In the genomic region with DNA sequence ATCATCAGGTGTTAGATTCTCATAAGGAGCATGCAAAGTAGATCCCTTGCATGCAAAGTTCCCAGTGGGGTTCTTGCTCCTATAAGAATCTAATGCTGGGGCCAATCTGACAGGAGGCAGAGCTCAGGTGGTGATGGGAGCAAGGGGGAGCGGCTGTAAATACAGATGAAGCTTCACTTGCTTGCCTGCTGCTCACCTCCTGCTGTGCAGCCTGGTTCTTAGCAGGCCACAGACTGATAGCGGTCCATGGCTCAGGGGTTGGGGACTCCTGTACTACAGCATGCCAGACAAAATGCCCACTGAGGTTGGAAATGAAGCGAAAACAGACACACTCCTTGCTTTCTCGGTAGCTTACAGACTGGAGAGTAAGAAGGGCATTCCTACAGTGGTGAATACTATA, we compare ENCODE assay signal across 19 cellular contexts.
A peak's percentile ranks its signal among the peaks of the same experiment; 100 is the strongest.
DNase-seq lines count a peak whose midpoint lies in the region; ATAC-seq and TF ChIP-seq lines count a peak whose summit lies in the region.
"Had no signal": no experiment of that assay in that cellular context is flagged by ENCODE, and none has a peak within 500 bp of the region (broad histone marks: within the 10 kb centered on the region; RNA-seq: fewer than 3 reads in every experiment).

No MANE protein-coding gene starts in this region.

- peaks cover 6% of the 10 kb centered on the region for H3K4me1 Mint-ChIP-seq in activated CD8-positive, alpha-beta memory T cell treated with anti-CD3 and anti-CD28 coated beads, Interleukin-2, amount 10 ng/mL, durations not matched to agents 7 days and 5 days
- peaks cover 23% of the 10 kb centered on the region for H3K4me1 Mint-ChIP-seq in WTC11

- TF ChIP-seq CTCF in WTC11 (IDR thresholded peaks at IDR 0.05) (no peak), lower leg skin (IDR thresholded peaks at IDR 0.05) (no peak)

- H3K27me3 Mint-ChIP-seq in activated CD8-positive, alpha-beta memory T cell treated with anti-CD3 and anti-CD28 coated beads, Interleukin-2, amount 10 ng/mL, durations not matched to agents 7 days and 5 days: no peaks in the 10 kb centered on the region
- no peaks in the 10 kb centered on the region for H3K27me3 Mint-ChIP-seq in WTC11 (ENCODE audit: low read depth)

- intact Hi-C loops in lower leg skin (cut with DNase I; ENCODE audit: low total_unique reads): no loop called here

- H3K9me3 Mint-ChIP-seq in activated CD8-positive, alpha-beta memory T cell treated with anti-CD3 and anti-CD28 coated beads, Interleukin-2, amount 10 ng/mL, durations not matched to agents 7 days and 5 days (ENCODE audit: low read depth): no peaks in the 10 kb centered on the region
- H3K9me3 Mint-ChIP-seq in WTC11: peaks cover 11% of the 10 kb centered on the region
- H3K9me3 Mint-ChIP-seq: CD8-positive, alpha-beta T cell had no signal

- in situ Hi-C loops in ACHN (cut with HindIII; ENCODE audit: low pct_ligation_motif_present, low pct_unique_long_range_greater_than_20kb, low sequenced_read_pairs): no loop called here

- POLR2A ChIA-PET in WTC11 (lab: Charles Lee): no interaction called here

- H3K27ac Mint-ChIP-seq in activated CD8-positive, alpha-beta memory T cell treated with anti-CD3 and anti-CD28 coated beads, Interleukin-2, amount 10 ng/mL, durations not matched to agents 7 days and 5 days: peak overlapping the region; percentile 26
- H3K27ac Mint-ChIP-seq in WTC11: no peak overlapping the region; the same call in 1 of the 2 replicates
- H3K27ac Mint-ChIP-seq: CD8-positive, alpha-beta T cell had no signal

- DNase-seq in activated CD8-positive, alpha-beta memory T cell treated with anti-CD3 and anti-CD28 coated beads, Interleukin-2, amount 10 ng/mL, durations not matched to agents 7 days and 5 days: no peak
- no peak for DNase-seq in activated CD8-positive, alpha-beta memory T cell treated with anti-CD3 and anti-CD28 coated beads, Interleukin-2, amount 50 U/mL, for 48 hours
- DNase-seq in NCI-H146 treated with DMSO at 0.1 percent for 48 hours (lab: John Stamatoyannopoulos, UW; ENCODE audit: unreplicated experiment) (peak; percentile 42), WTC11 (ENCODE audit: low spot score) (peak; percentile 24), lower leg skin (ENCODE audit: low spot score in 2 of 2) (no peak), AG08395 (ENCODE audit: low spot score) (no peak), ACHN (no peak)
- DNase-seq in effector CD4-positive, alpha-beta T cell: no peak
- DNase-seq: AML-193; CD8-positive, alpha-beta T cell; H7; MV-4-11; NCI-H1694; NCI-H2107; NCI-H446 treated with DMSO at 0.1 percent for 48 hours; NCI-H774; Peyer's patch; Right ventricle myocardium superior; SK-N-SH had no signal

- ATAC-seq in activated CD8-positive, alpha-beta memory T cell treated with anti-CD3 and anti-CD28 coated beads, Interleukin-2, amount 10 ng/mL, durations not matched to agents 7 days and 5 days: no peak
- peak; percentile 60 for ATAC-seq in WTC11
- ATAC-seq: CD8-positive, alpha-beta T cell had no signal

- TF ChIP-seq POLR2A in lower leg skin (IDR thresholded peaks at IDR 0.05): no peak

- H3K4me3 ChIP-seq in lower leg skin (ENCODE audit: low read depth, poor library complexity, severe bottlenecking): no peak overlapping the region
- H3K4me3 ChIP-seq: Peyer's patch had no signal

- CTCF ChIA-PET in activated CD8-positive, alpha-beta memory T cell treated with anti-CD3 and anti-CD28 coated beads, Interleukin-2, amount 10 ng/mL, durations not matched to agents 7 days and 5 days (lab: Charles Lee): no interaction called here
- CTCF ChIA-PET in WTC11 (lab: Charles Lee): no interaction called here

- no peaks in the 10 kb centered on the region for H3K36me3 Mint-ChIP-seq in activated CD8-positive, alpha-beta memory T cell treated with anti-CD3 and anti-CD28 coated beads, Interleukin-2, amount 10 ng/mL, durations not matched to agents 7 days and 5 days
- peaks cover 7% of the 10 kb centered on the region; the same call in 1 of the 2 replicates for H3K36me3 Mint-ChIP-seq in WTC11
- H3K36me3 Mint-ChIP-seq: CD8-positive, alpha-beta T cell had no signal

- H3K4me3 Mint-ChIP-seq in activated CD8-positive, alpha-beta memory T cell treated with anti-CD3 and anti-CD28 coated beads, Interleukin-2, amount 10 ng/mL, durations not matched to agents 7 days and 5 days: peak overlapping the region; percentile 10
- no peak overlapping the region for H3K4me3 Mint-ChIP-seq in WTC11
- H3K4me3 Mint-ChIP-seq: CD8-positive, alpha-beta T cell had no signal

- WGBS in lower leg skin, 2 donors: 83 to 88% methylated on average over 4 of the region's 4 CpGs

TF ChIP-seq in WTC11, 78 proteins besides CTCF, POLR2A, EP300 and RAD21 (continues in another document):
- no peak for TF ChIP-seq ZNF317 (CRISPR knock-in tag; IDR thresholded peaks at IDR 0.05; ENCODE audit: borderline replicate concordance, low read depth)
- TF ChIP-seq SMAD3 (CRISPR knock-in tag; IDR thresholded peaks at IDR 0.05; ENCODE audit: borderline replicate concordance): no peak
- TF ChIP-seq, protein P1, sequence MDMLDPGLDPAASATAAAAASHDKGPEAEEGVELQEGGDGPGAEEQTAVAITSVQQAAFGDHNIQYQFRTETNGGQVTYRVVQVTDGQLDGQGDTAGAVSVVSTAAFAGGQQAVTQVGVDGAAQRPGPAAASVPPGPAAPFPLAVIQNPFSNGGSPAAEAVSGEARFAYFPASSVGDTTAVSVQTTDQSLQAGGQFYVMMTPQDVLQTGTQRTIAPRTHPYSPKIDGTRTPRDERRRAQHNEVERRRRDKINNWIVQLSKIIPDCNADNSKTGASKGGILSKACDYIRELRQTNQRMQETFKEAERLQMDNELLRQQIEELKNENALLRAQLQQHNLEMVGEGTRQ (CRISPR knock-in tag; IDR thresholded peaks at IDR 0.05): no peak
- TF ChIP-seq ZNF423 (CRISPR knock-in tag; IDR thresholded peaks at IDR 0.05): no peak
- TF ChIP-seq, protein P2, sequence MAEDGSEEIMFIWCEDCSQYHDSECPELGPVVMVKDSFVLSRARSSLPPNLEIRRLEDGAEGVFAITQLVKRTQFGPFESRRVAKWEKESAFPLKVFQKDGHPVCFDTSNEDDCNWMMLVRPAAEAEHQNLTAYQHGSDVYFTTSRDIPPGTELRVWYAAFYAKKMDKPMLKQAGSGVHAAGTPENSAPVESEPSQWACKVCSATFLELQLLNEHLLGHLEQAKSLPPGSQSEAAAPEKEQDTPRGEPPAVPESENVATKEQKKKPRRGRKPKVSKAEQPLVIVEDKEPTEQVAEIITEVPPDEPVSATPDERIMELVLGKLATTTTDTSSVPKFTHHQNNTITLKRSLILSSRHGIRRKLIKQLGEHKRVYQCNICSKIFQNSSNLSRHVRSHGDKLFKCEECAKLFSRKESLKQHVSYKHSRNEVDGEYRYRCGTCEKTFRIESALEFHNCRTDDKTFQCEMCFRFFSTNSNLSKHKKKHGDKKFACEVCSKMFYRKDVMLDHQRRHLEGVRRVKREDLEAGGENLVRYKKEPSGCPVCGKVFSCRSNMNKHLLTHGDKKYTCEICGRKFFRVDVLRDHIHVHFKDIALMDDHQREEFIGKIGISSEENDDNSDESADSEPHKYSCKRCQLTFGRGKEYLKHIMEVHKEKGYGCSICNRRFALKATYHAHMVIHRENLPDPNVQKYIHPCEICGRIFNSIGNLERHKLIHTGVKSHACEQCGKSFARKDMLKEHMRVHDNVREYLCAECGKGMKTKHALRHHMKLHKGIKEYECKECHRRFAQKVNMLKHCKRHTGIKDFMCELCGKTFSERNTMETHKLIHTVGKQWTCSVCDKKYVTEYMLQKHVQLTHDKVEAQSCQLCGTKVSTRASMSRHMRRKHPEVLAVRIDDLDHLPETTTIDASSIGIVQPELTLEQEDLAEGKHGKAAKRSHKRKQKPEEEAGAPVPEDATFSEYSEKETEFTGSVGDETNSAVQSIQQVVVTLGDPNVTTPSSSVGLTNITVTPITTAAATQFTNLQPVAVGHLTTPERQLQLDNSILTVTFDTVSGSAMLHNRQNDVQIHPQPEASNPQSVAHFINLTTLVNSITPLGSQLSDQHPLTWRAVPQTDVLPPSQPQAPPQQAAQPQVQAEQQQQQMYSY (CRISPR knock-in tag; IDR thresholded peaks at IDR 0.05): no peak
- TF ChIP-seq ZNF138 (CRISPR knock-in tag; conservative IDR thresholded peaks at IDR 0.05): no peak
- no peak for TF ChIP-seq RORB (CRISPR knock-in tag; IDR thresholded peaks at IDR 0.05)
- TF ChIP-seq GTF2I (CRISPR knock-in tag; conservative IDR thresholded peaks at IDR 0.05): no peak
- TF ChIP-seq, protein P3, sequence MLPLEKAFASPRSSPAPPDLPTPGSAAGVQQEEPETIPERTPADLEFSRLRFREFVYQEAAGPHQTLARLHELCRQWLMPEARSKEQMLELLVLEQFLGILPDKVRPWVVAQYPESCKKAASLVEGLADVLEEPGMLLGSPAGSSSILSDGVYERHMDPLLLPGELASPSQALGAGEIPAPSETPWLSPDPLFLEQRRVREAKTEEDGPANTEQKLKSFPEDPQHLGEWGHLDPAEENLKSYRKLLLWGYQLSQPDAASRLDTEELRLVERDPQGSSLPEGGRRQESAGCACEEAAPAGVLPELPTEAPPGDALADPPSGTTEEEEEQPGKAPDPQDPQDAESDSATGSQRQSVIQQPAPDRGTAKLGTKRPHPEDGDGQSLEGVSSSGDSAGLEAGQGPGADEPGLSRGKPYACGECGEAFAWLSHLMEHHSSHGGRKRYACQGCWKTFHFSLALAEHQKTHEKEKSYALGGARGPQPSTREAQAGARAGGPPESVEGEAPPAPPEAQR (CRISPR knock-in tag; IDR thresholded peaks at IDR 0.05): no peak
- TF ChIP-seq, protein P4, sequence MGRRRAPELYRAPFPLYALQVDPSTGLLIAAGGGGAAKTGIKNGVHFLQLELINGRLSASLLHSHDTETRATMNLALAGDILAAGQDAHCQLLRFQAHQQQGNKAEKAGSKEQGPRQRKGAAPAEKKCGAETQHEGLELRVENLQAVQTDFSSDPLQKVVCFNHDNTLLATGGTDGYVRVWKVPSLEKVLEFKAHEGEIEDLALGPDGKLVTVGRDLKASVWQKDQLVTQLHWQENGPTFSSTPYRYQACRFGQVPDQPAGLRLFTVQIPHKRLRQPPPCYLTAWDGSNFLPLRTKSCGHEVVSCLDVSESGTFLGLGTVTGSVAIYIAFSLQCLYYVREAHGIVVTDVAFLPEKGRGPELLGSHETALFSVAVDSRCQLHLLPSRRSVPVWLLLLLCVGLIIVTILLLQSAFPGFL (CRISPR knock-in tag; IDR thresholded peaks at IDR 0.05; ENCODE audit: borderline replicate concordance): no peak
- no peak for TF ChIP-seq OVOL2 (CRISPR knock-in tag; IDR thresholded peaks at IDR 0.05; ENCODE audit: borderline replicate concordance)
- no peak for TF ChIP-seq EMX1 (CRISPR knock-in tag; IDR thresholded peaks at IDR 0.05)

Comparison
In these comparisons a context has a peak if more than half of its experiments do, and no peak if none do; other contexts are left out.
1. DNase-seq: peak in NCI-H146 treated with DMSO at 0.1 percent for 48 hours (single experiment) and WTC11 (single experiment); none in activated CD8-positive, alpha-beta memory T cell treated with anti-CD3 and anti-CD28 coated beads, Interleukin-2, amount 10 ng/mL, durations not matched to agents 7 days and 5 days (single experiment), activated CD8-positive, alpha-beta memory T cell treated with anti-CD3 and anti-CD28 coated beads, Interleukin-2, amount 50 U/mL, for 48 hours (single experiment), effector CD4-positive, alpha-beta T cell (single experiment), lower leg skin (0 of 2), AG08395 (single experiment) and ACHN (single experiment).